1 cellular context compared by ENCODE assay signal in genomic region chr12:120240495-120240833, GRCh38.
TF ChIP-seq lines count a peak whose summit lies in the region.

No MANE protein-coding gene starts in this region.

TF ChIP-seq in K562, 482 proteins besides CTCF, POLR2A, EP300 and RAD21:
- TF ChIP-seq KLF13 (tag; IDR thresholded peaks at IDR 0.05; ENCODE audit: borderline replicate concordance, low read depth) (no peak), HNRNPL (IDR thresholded peaks at IDR 0.05; ENCODE audit: low read depth, low read length) (no peak), CBFA2T3 (IDR thresholded peaks at IDR 0.05) (0 out of 2 replicates have a peak, but pooled peaks have one; percentile 1)
